ENCODE assay signal across 28 cellular contexts in the genomic region with DNA sequence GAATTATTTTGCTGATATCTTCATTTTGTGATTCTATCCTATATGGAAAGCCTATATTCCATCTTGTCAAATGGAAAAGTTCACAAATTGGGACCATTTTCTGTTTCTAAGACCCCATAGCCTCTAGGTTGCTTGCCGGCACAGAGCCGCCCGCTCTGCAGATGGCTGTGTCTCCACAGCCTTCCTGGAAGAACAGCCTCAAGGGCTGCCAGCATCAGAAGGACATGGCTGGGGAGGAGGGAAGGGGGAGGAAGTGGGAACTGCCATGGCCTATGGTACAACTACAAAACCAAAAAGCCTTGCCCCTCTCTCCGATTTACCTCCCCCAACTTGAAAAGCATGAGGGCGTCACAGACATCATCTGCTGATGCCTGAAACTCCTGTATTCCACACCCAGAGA.
"Had no signal": no experiment of that assay in that cellular context is flagged by ENCODE, and none has a peak within 500 bp of the region (broad histone marks: within the 10 kb centered on the region; RNA-seq: fewer than 3 reads in every experiment).

No MANE protein-coding gene starts in this region.

- H3K36me3 Mint-ChIP-seq: activated naive CD8-positive, alpha-beta T cell treated with anti-CD3 and anti-CD28 coated beads for 36 hours had no signal

- H3K27me3 Mint-ChIP-seq: activated B cell treated with CpG ODN at 0.5 μM for 24 hours; activated CD8-positive, alpha-beta T cell treated with anti-CD3 and anti-CD28 coated beads for 36 hours; activated naive CD8-positive, alpha-beta T cell treated with anti-CD3 and anti-CD28 coated beads for 36 hours; activated T-helper 17 cell treated with anti-CD3 and anti-CD28 coated beads, Interleukin-2, amount 50 U/mL, for 72 hours; central memory CD8-positive, alpha-beta T cell; T-cell had no signal

- H3K4me1 ChIP-seq: SJCRH30 had no signal

- ATAC-seq: activated CD8-positive, alpha-beta T cell treated with anti-CD3 and anti-CD28 coated beads for 36 hours; activated T-helper 17 cell treated with anti-CD3 and anti-CD28 coated beads, Interleukin-2, amount 50 U/mL, for 72 hours; T-cell had no signal

- H3K4me3 Mint-ChIP-seq: activated B cell treated with CpG ODN at 0.5 μM for 24 hours; activated CD8-positive, alpha-beta T cell treated with anti-CD3 and anti-CD28 coated beads for 36 hours; activated naive CD8-positive, alpha-beta T cell treated with anti-CD3 and anti-CD28 coated beads for 36 hours; activated T-cell treated with anti-CD3 and anti-CD28 coated beads, Interleukin-2, amount 50 U/mL, for 72 hours; activated T-helper 17 cell treated with anti-CD3 and anti-CD28 coated beads, Interleukin-2, amount 50 U/mL, for 72 hours; central memory CD8-positive, alpha-beta T cell; T-cell had no signal

- H3K4me3 ChIP-seq: cardiac muscle cell, SJCRH30, SK-N-MC had no signal

- DNase-seq: activated B cell treated with CpG ODN at 0.5 μM for 24 hours; activated CD4-positive, alpha-beta T cell treated with anti-CD3 and anti-CD28 coated beads for 4 hours; activated CD4-positive, CD25-positive, alpha-beta regulatory T cell treated with anti-CD3 and anti-CD28 coated beads, Interleukin-2, amount 50 U/mL, for 72 hours; activated CD8-positive, alpha-beta T cell treated with anti-CD3 and anti-CD28 coated beads for 36 hours; activated effector memory CD4-positive, alpha-beta T cell treated with anti-CD3 and anti-CD28 coated beads, Interleukin-2, amount 50 U/mL, for 16 hours; activated naive CD4-positive, alpha-beta T cell; activated naive CD4-positive, alpha-beta T cell treated with anti-CD3 and anti-CD28 coated beads, Interleukin-2, amount 50 U/mL, for 16 hours; activated naive CD8-positive, alpha-beta T cell treated with anti-CD3 and anti-CD28 coated beads for 36 hours; activated T-cell treated with anti-CD3 and anti-CD28 coated beads, Interleukin-2, amount 50 U/mL, for 1 hour; activated T-cell treated with anti-CD3 and anti-CD28 coated beads, Interleukin-2, amount 50 U/mL, for 72 hours; aorta; Kasumi-1; MM.1S; MV-4-11; NCI-H1092; NCI-H1436 treated with DMSO at 0.1 percent for 48 hours; NCI-H1694 treated with DMSO at 0.1 percent for 48 hours; NCI-H2029; NCI-H345; NCI-H524 treated with DMSO at 0.1 percent for 48 hours; SJCRH30; T-cell; T-helper 2 cell; T-helper 9 cell had no signal

- H3K27ac ChIP-seq: cardiac muscle cell, SJCRH30, SK-N-MC had no signal

- H3K36me3 ChIP-seq: cardiac muscle cell, SJCRH30 had no signal

- H3K9me3 ChIP-seq: SJCRH30 had no signal

- H3K9me3 Mint-ChIP-seq: activated B cell treated with CpG ODN at 0.5 μM for 24 hours; activated CD8-positive, alpha-beta T cell treated with anti-CD3 and anti-CD28 coated beads for 36 hours; activated T-cell treated with anti-CD3 and anti-CD28 coated beads, Interleukin-2, amount 50 U/mL, for 72 hours; activated T-helper 17 cell treated with anti-CD3 and anti-CD28 coated beads, Interleukin-2, amount 50 U/mL, for 72 hours; central memory CD8-positive, alpha-beta T cell had no signal

- H3K27me3 ChIP-seq: cardiac muscle cell, SJCRH30 had no signal

- H3K27ac Mint-ChIP-seq: activated CD8-positive, alpha-beta T cell treated with anti-CD3 and anti-CD28 coated beads for 36 hours; activated naive CD8-positive, alpha-beta T cell treated with anti-CD3 and anti-CD28 coated beads for 36 hours; activated T-cell treated with anti-CD3 and anti-CD28 coated beads, Interleukin-2, amount 50 U/mL, for 72 hours; activated T-helper 17 cell treated with anti-CD3 and anti-CD28 coated beads, Interleukin-2, amount 50 U/mL, for 72 hours had no signal
